Comparison of ENCODE assay signal across 19 cellular contexts in the genomic region with DNA sequence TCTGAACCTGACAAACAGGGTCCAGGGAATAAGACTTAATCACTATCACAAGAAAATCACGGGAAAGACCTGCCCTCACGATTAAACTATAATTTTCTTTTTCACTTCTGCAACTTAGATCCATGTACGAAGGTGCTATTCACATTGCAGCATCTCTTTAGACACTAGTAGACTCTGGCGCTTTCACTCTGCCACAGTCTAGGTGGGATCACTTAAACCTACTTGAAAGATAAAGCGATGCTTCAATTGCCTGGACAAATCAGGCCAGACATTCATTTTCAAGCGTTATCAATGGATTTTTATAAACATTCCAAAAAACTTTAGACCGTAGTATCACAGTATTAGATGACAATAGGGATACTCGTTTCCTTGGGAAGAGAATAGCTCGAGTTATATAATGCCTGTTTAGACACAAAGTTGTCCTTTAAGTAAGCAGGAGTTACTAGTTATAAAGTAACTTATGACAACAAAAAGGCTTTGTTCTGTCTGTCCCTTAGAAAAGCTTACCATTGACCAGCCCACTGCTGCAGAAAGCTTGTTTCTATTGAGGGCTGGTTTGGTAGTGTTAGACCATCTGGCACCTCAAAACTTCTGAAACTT.
A peak's percentile ranks its signal among the peaks of the same experiment; 100 is the strongest.
DNase-seq lines count a peak whose midpoint lies in the region; ATAC-seq and TF ChIP-seq lines count a peak whose summit lies in the region.
"Had no signal": no experiment of that assay in that cellular context is flagged by ENCODE, and none has a peak within 500 bp of the region (broad histone marks: within the 10 kb centered on the region; RNA-seq: fewer than 3 reads in every experiment).

No MANE protein-coding gene starts in this region.

- H3K27me3 Mint-ChIP-seq in CD4-positive, alpha-beta T cell, result no peaks in the 10 kb centered on the region
- no peaks in the 10 kb centered on the region for H3K27me3 Mint-ChIP-seq in IgD-negative memory B cell
- H3K27me3 Mint-ChIP-seq in central memory CD8-positive, alpha-beta T cell, result no peaks in the 10 kb centered on the region
- H3K27me3 Mint-ChIP-seq in activated CD4-positive, alpha-beta memory T cell treated with anti-CD3 and anti-CD28 coated beads for 36 hours, result no peaks in the 10 kb centered on the region

- TF ChIP-seq CTCF in CD4-positive, alpha-beta T cell (IDR thresholded peaks at IDR 0.05), result no peak

- H3K9me3 ChIP-seq in CD4-positive, alpha-beta T cell (ENCODE audit: control insufficient read depth, low read length), result no peaks in the 10 kb centered on the region
- no peaks in the 10 kb centered on the region for H3K9me3 ChIP-seq in neuronal stem cell (replicated peaks in 1 of 2; ENCODE audit: control insufficient read depth in 2 of 2, insufficient read depth in 1 of 2, low read depth in 1 of 2, low read length in 2 of 2)
- H3K9me3 ChIP-seq: Caco-2 had no signal

- POLR2A ChIA-PET in CD4-positive, alpha-beta T cell (lab: Charles Lee), result no interaction called here
- POLR2A ChIA-PET in activated CD4-positive, alpha-beta memory T cell treated with anti-CD3 and anti-CD28 coated beads for 36 hours (lab: Charles Lee), result interaction anchor here (0.5 kb wide), 1 partner anchor 1164 kb away, joined by 4 read pairs; no protein-coding TSS in a partner anchor

- H3K36me3 ChIP-seq in neuronal stem cell (replicated peaks in 1 of 2; ENCODE audit: control insufficient read depth in 2 of 2, insufficient read depth in 2 of 2, low read length in 2 of 2), result no peaks in the 10 kb centered on the region

- no peak overlapping the region for H2BK5ac ChIP-seq in neuronal stem cell (ENCODE audit: low read length)

- no peak for DNase-seq in CD4-positive, alpha-beta T cell
- no peak for DNase-seq in central memory CD8-positive, alpha-beta T cell (ENCODE audit: low spot score in 2 of 2)
- DNase-seq in neuronal stem cell (ENCODE audit: low spot score) (no peak), SHP77 treated with DMSO at 0.1 percent for 48 hours (lab: John Stamatoyannopoulos, UW) (no peak)
- DNase-seq in activated CD4-positive, alpha-beta memory T cell treated with anti-CD3 and anti-CD28 coated beads for 36 hours, result no peak
- no peak for DNase-seq in activated CD4-positive, alpha-beta T cell treated with anti-CD3 and anti-CD28 coated beads for 4 hours
- DNase-seq: Caco-2, DMS79, KG1, NCI-H1417 treated with DMSO at 0.1 percent for 48 hours, NCI-H2029 treated with DMSO at 0.1 percent for 48 hours, NCI-H2171 treated with DMSO at 0.1 percent for 48 hours, NCI-H774, PC-3 had no signal

- H3K27me3 ChIP-seq in CD4-positive, alpha-beta T cell (ENCODE audit: control insufficient read depth, insufficient read depth, low read length), result no peaks in the 10 kb centered on the region
- no peaks in the 10 kb centered on the region for H3K27me3 ChIP-seq in neuronal stem cell (ENCODE audit: control insufficient read depth in 3 of 3, insufficient read depth in 3 of 3, low read depth in 1 of 3, low read length in 3 of 3)

- no peak overlapping the region for H2AK5ac ChIP-seq in neuronal stem cell (ENCODE audit: low read depth, low read length)

- H3K18ac ChIP-seq in neuronal stem cell (ENCODE audit: low read length), result no peak overlapping the region

- peaks cover 8 to 12% of the 10 kb centered on the region in 2 donors for H3K4me1 ChIP-seq in neuronal stem cell (ENCODE audit: control insufficient read depth in 2 of 2, insufficient read depth in 1 of 2, low read depth in 1 of 2, low read length in 2 of 2)

- no CpG with 5 or more reads among the region's 9 CpGs for WGBS in neuronal stem cell (ENCODE audit: extremely low coverage in 2 of 2, insufficient read length in 2 of 2, insufficient replicate concordance in 1 of 2), 2 donors

- ATAC-seq in CD4-positive, alpha-beta T cell (ENCODE audit: poor library complexity), result no peak
- ATAC-seq in central memory CD8-positive, alpha-beta T cell (replicated peaks; ENCODE audit: extremely low read depth, poor library complexity, severe bottlenecking), result no peak
- ATAC-seq in HG03025 (IDR thresholded peaks at IDR 0.05; ENCODE audit: low FRiP score, unreplicated experiment), result no peak
- ATAC-seq: HCT116, PC-3 had no signal

- H3K79me1 ChIP-seq in neuronal stem cell (ENCODE audit: low read depth, low read length), result no peaks in the 10 kb centered on the region

- no peak overlapping the region for H3K23ac ChIP-seq in neuronal stem cell (ENCODE audit: low read depth, low read length, poor library complexity)

- H3K36me3 Mint-ChIP-seq in CD4-positive, alpha-beta T cell (ENCODE audit: low read depth), result peaks cover 50% of the 10 kb centered on the region
- H3K36me3 Mint-ChIP-seq in IgD-negative memory B cell, result peaks cover 5% of the 10 kb centered on the region
- peaks cover 7% of the 10 kb centered on the region for H3K36me3 Mint-ChIP-seq in central memory CD8-positive, alpha-beta T cell (ENCODE audit: insufficient read depth)
- peaks cover 8% of the 10 kb centered on the region for H3K36me3 Mint-ChIP-seq in activated CD4-positive, alpha-beta memory T cell treated with anti-CD3 and anti-CD28 coated beads for 36 hours

- H4K91ac ChIP-seq in neuronal stem cell (ENCODE audit: low read depth, low read length, poor library complexity), result no peak overlapping the region

- H3K4ac ChIP-seq in neuronal stem cell (ENCODE audit: low read length), result no peak overlapping the region

- no peak overlapping the region for H2AFZ ChIP-seq in neuronal stem cell (ENCODE audit: low read length)

- H4K8ac ChIP-seq in neuronal stem cell (ENCODE audit: low read depth, low read length), result no peak overlapping the region

- no peak overlapping the region for H3K4me3 ChIP-seq in neuronal stem cell (ENCODE audit: low read length in 2 of 2)
- H3K4me3 ChIP-seq: SK-N-MC had no signal

- H3K4me2 ChIP-seq in neuronal stem cell (ENCODE audit: insufficient read depth, low read length, poor library complexity, severe bottlenecking), result no peak overlapping the region

- no peak overlapping the region for H2BK12ac ChIP-seq in neuronal stem cell (ENCODE audit: low read length)

- peaks cover 3% of the 10 kb centered on the region for H3K9me3 Mint-ChIP-seq in CD4-positive, alpha-beta T cell
- H3K9me3 Mint-ChIP-seq in IgD-negative memory B cell, result peaks cover 0 to 3% (median 0%) of the 10 kb centered on the region in 3 donors
- no peaks in the 10 kb centered on the region for H3K9me3 Mint-ChIP-seq in central memory CD8-positive, alpha-beta T cell
- H3K9me3 Mint-ChIP-seq in activated CD4-positive, alpha-beta memory T cell treated with anti-CD3 and anti-CD28 coated beads for 36 hours, result no peaks in the 10 kb centered on the region

- H3K14ac ChIP-seq in neuronal stem cell (ENCODE audit: low read length), result no peak overlapping the region

- CTCF ChIA-PET in CD4-positive, alpha-beta T cell (lab: Charles Lee), result interaction anchor here (0.6 kb wide), 1 partner anchor 92 kb away, joined by 3 read pairs; no protein-coding TSS in a partner anchor
- CTCF ChIA-PET in activated CD4-positive, alpha-beta memory T cell treated with anti-CD3 and anti-CD28 coated beads for 36 hours (lab: Charles Lee), result no interaction called here

- no peak overlapping the region for H3K4me3 Mint-ChIP-seq in CD4-positive, alpha-beta T cell
- H3K4me3 Mint-ChIP-seq in IgD-negative memory B cell, result no peak overlapping the region
- H3K4me3 Mint-ChIP-seq in central memory CD8-positive, alpha-beta T cell, result no peak overlapping the region
- no peak overlapping the region for H3K4me3 Mint-ChIP-seq in activated CD4-positive, alpha-beta memory T cell treated with anti-CD3 and anti-CD28 coated beads for 36 hours
- H3K4me3 Mint-ChIP-seq: CD14-positive monocyte had no signal

- no peak overlapping the region for H2BK120ac ChIP-seq in neuronal stem cell (ENCODE audit: low read depth, low read length)

- no peak overlapping the region for H3K27ac ChIP-seq in CD4-positive, alpha-beta T cell (ENCODE audit: low read depth, low read length)
- H3K27ac ChIP-seq in neuronal stem cell (replicated peaks; ENCODE audit: low read length), result peak overlapping the region; percentile 52
- H3K27ac ChIP-seq: SK-N-MC had no signal

- no peak overlapping the region for H3K9ac ChIP-seq in neuronal stem cell (ENCODE audit: low read depth, low read length, poor library complexity)

- H3K4me1 Mint-ChIP-seq in CD4-positive, alpha-beta T cell (ENCODE audit: low read depth), result peaks cover 48% of the 10 kb centered on the region
- H3K4me1 Mint-ChIP-seq in IgD-negative memory B cell, result peaks cover 20 to 45% (median 39%) of the 10 kb centered on the region in 3 donors
- peaks cover 61% of the 10 kb centered on the region for H3K4me1 Mint-ChIP-seq in central memory CD8-positive, alpha-beta T cell
- H3K4me1 Mint-ChIP-seq in activated CD4-positive, alpha-beta memory T cell treated with anti-CD3 and anti-CD28 coated beads for 36 hours (ENCODE audit: low read depth), result peaks cover 29% of the 10 kb centered on the region

- H2BK15ac ChIP-seq in neuronal stem cell (ENCODE audit: low read length), result no peak overlapping the region

- peak overlapping the region; percentile 17 for H3K27ac Mint-ChIP-seq in CD4-positive, alpha-beta T cell
- peak overlapping the region; percentile 26 to 73 (median 58) for H3K27ac Mint-ChIP-seq in IgD-negative memory B cell
- peak overlapping the region; percentile 45 for H3K27ac Mint-ChIP-seq in central memory CD8-positive, alpha-beta T cell (ENCODE audit: low read depth)
- H3K27ac Mint-ChIP-seq in activated CD4-positive, alpha-beta memory T cell treated with anti-CD3 and anti-CD28 coated beads for 36 hours, result no peak overlapping the region

- intact Hi-C loops in CD4-positive, alpha-beta T cell (cut with DNase I, micrococcal nuclease), result no loop called here
- intact Hi-C loops in activated CD4-positive, alpha-beta memory T cell treated with anti-CD3 and anti-CD28 coated beads for 36 hours (cut with micrococcal nuclease), result loop anchor here (5.0 to 10.0 kb wide), 4 partner anchors 110 to 1170 kb away; no protein-coding TSS in a partner anchor
